ENCODE assay signal across 8 cellular contexts in the genomic region with DNA sequence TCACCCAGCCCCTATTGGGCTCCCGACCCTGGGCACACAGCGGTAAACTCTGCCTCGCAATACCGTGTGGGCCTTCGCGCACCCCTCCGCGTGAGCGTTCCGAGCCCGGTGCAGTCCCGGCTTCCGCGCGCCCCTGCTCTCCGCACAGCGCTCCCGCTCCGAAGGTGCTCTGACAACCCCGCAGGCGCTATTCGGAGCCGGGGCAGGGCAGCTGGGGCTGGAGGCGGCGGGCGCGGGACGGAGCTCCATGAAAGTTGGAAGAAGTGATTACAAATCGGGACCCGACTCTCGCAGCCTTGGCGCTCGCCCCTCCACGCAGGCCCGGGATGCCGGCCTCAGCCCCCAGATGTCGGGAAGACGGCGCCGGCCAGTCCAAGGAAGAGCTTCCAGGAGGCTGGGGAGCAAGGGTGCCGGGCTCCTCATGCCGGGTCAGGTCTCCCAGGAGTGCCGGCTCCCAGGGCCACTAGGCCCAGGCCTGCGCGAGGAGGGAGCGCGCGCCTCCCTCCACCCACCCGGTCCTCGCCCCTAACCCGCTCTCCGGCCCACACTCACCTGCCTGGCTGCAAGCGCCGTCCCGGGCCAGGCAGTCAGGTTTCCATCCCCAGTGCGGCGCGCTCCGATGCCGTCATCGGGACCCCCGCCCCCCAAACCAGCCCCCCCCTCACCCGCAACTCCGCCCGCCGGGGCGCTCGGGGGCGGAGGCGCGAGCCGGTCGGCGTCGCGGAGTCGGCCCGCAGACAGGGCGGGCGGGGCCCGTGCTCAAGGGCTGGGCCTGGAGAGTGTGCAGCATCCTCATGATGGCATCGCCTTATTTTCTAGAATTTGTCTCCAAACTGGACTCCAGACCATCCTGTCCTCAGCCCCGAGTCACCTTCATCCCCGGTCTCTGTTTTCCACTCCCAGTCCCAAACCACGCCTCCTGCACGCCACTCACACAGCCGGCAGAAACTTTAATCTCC. TPM values are rescaled to one million over a fixed set of nuclear protein-coding genes. Genes with fewer than 3 reads are reported as not detected.
DNase-seq lines count a peak whose midpoint lies in the region; ATAC-seq, FAIRE-seq and TF ChIP-seq lines count a peak whose summit lies in the region.

A gene with protein sequence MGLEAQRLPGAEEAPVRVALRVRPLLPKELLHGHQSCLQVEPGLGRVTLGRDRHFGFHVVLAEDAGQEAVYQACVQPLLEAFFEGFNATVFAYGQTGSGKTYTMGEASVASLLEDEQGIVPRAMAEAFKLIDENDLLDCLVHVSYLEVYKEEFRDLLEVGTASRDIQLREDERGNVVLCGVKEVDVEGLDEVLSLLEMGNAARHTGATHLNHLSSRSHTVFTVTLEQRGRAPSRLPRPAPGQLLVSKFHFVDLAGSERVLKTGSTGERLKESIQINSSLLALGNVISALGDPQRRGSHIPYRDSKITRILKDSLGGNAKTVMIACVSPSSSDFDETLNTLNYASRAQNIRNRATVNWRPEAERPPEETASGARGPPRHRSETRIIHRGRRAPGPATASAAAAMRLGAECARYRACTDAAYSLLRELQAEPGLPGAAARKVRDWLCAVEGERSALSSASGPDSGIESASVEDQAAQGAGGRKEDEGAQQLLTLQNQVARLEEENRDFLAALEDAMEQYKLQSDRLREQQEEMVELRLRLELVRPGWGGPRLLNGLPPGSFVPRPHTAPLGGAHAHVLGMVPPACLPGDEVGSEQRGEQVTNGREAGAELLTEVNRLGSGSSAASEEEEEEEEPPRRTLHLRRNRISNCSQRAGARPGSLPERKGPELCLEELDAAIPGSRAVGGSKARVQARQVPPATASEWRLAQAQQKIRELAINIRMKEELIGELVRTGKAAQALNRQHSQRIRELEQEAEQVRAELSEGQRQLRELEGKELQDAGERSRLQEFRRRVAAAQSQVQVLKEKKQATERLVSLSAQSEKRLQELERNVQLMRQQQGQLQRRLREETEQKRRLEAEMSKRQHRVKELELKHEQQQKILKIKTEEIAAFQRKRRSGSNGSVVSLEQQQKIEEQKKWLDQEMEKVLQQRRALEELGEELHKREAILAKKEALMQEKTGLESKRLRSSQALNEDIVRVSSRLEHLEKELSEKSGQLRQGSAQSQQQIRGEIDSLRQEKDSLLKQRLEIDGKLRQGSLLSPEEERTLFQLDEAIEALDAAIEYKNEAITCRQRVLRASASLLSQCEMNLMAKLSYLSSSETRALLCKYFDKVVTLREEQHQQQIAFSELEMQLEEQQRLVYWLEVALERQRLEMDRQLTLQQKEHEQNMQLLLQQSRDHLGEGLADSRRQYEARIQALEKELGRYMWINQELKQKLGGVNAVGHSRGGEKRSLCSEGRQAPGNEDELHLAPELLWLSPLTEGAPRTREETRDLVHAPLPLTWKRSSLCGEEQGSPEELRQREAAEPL (N-terminal part only) (minus strand): TSS at position 621 of the 959 bp plus-strand sequence. CDS start 2,537 bp downstream, outside the sequence.

- peak within 1 kb of the TSS; percentile 95 for H3K4me3 ChIP-seq in IMR-90 (ENCODE audit: insufficient read depth, low read depth, low read length)
- peak within 1 kb of the TSS; percentile 80 for H3K4me3 ChIP-seq in osteoblast (ENCODE audit: insufficient read depth, low read length)

- H3K9me3 ChIP-seq in IMR-90 (ENCODE audit: control insufficient read depth, insufficient read depth, low read length) = no peaks in the 10 kb centered on the region
- H3K9me3 ChIP-seq in osteoblast (ENCODE audit: low read depth, low read length) = no peaks in the 10 kb centered on the region

- dilution Hi-C loops in IMR-90 (cut with HindIII; ENCODE audit: low sequenced_read_pairs, unreplicated experiment) = no loop called here

- H3K36me3 ChIP-seq in IMR-90 (ENCODE audit: control insufficient read depth, insufficient read depth, low read length) = peaks cover 6% of the 10 kb centered on the region
- H3K36me3 ChIP-seq in osteoblast (ENCODE audit: insufficient read depth, low read length) = peaks cover 18% of the 10 kb centered on the region

- peak within 1 kb of the TSS; percentile 48 for H3K14ac ChIP-seq in IMR-90 (replicated peaks; ENCODE audit: low read depth, low read length)

- no peak for TF ChIP-seq RAD21 in IMR-90 (IDR thresholded peaks at IDR 0.05; ENCODE audit: low read length)

- peak within 1 kb of the TSS; percentile 41 for H2BK120ac ChIP-seq in IMR-90 (ENCODE audit: low read depth, low read length)

- H3K56ac ChIP-seq in IMR-90 (ENCODE audit: extremely low read depth, insufficient read depth, low read length) = peak within 1 kb of the TSS; percentile 17

- H2AK5ac ChIP-seq in IMR-90 (ENCODE audit: low read depth, low read length) = peak within 1 kb of the TSS; percentile 51; the same call in 1 of the 2 replicates

- peak within 1 kb of the TSS; percentile 20; the same call in 1 of the 2 replicates for H3K27ac ChIP-seq in IMR-90 (ENCODE audit: insufficient read depth, low read length)
- peak within 1 kb of the TSS; percentile 54 for H3K27ac ChIP-seq in osteoblast (ENCODE audit: low read depth, low read length)

- POLR2A ChIA-PET in IMR-90 (lab: Charles Lee; ENCODE audit: unreplicated experiment) = interaction anchor here (0.6 kb wide), 1 partner anchor 11 kb away, joined by 3 read pairs; no protein-coding TSS in a partner anchor

- H3K4me1 Mint-ChIP-seq in glutamatergic neuron (ENCODE audit: low read depth, unreplicated experiment) = peaks cover 5% of the 10 kb centered on the region

- peak within 1 kb of the TSS; percentile 85 for H4K91ac ChIP-seq in IMR-90 (ENCODE audit: insufficient read depth, low read depth, low read length)

- H3K18ac ChIP-seq in IMR-90 (ENCODE audit: low read depth, low read length) = no peak within 1 kb of the TSS; the same call in 1 of the 2 replicates

- WGBS in IMR-90 (ENCODE audit: extremely low coverage in 2 of 2, insufficient read length in 1 of 2), 2 experiments = 1% methylated on average over 29 of the region's 87 CpGs; no CpG with 5 or more reads in 1 of the 2 experiments

- peak within 1 kb of the TSS; percentile 9 for H2BK5ac ChIP-seq in IMR-90 (ENCODE audit: low read depth, low read length, poor library complexity, severe bottlenecking)

- H4K20me1 ChIP-seq in IMR-90 (ENCODE audit: insufficient read depth, low read length) (peaks cover 16% of the 10 kb centered on the region), osteoblast (ENCODE audit: insufficient read depth, low read length) (peaks cover 19% of the 10 kb centered on the region)

- H3K4me1 ChIP-seq in IMR-90 (ENCODE audit: control insufficient read depth, insufficient read depth, low read length) = peaks cover 5% of the 10 kb centered on the region
- peaks cover 17% of the 10 kb centered on the region for H3K4me1 ChIP-seq in osteoblast (ENCODE audit: insufficient read depth, low read length)

- peak within 1 kb of the TSS; percentile 87 for H3K4me2 ChIP-seq in IMR-90 (ENCODE audit: low read depth, low read length)
- peak within 1 kb of the TSS; percentile 97 for H3K4me2 ChIP-seq in osteoblast (ENCODE audit: insufficient read depth, low read length)

- H2BK15ac ChIP-seq in IMR-90 (ENCODE audit: low read depth, low read length) = peak within 1 kb of the TSS; percentile 20; the same call in 1 of the 3 replicates

- peaks cover 4% of the 10 kb centered on the region for H3K36me3 Mint-ChIP-seq in glutamatergic neuron (ENCODE audit: unreplicated experiment)

- peak within 1 kb of the TSS; percentile 49; the same call in 1 of the 2 replicates for H2BK20ac ChIP-seq in IMR-90 (ENCODE audit: low read depth, low read length)

- H3K23ac ChIP-seq in IMR-90 (ENCODE audit: low read depth, low read length) = peak within 1 kb of the TSS; percentile 70

- peak within 1 kb of the TSS; percentile 94 for H2AK9ac ChIP-seq in IMR-90 (replicated peaks; ENCODE audit: low read depth, low read length, poor library complexity)

- peak within 1 kb of the TSS; percentile 70 for H3K4ac ChIP-seq in IMR-90 (ENCODE audit: low read depth, low read length)

- TF ChIP-seq POLR2A in IMR-90 (IDR thresholded peaks at IDR 0.05; ENCODE audit: low read depth, low read length) = no peak
- no peak for TF ChIP-seq POLR2A in erythroblast (IDR thresholded peaks at IDR 0.05; ENCODE audit: low read length)

- H3K9ac ChIP-seq in IMR-90 (ENCODE audit: low read depth, low read length) = peak within 1 kb of the TSS; percentile 71

- H3K79me2 ChIP-seq in osteoblast (ENCODE audit: insufficient read depth, low read length) = peaks cover 31% of the 10 kb centered on the region

- intact Hi-C loops in IMR-90 (cut with micrococcal nuclease) = no loop called here

- no peak for FAIRE-seq in RCC 7860 (lab: Jason Lieb, UNC)

- H3K4me3 Mint-ChIP-seq in glutamatergic neuron (ENCODE audit: unreplicated experiment) = peak within 1 kb of the TSS; percentile 93

- peak within 1 kb of the TSS; percentile 8 for H3K27ac Mint-ChIP-seq in glutamatergic neuron (ENCODE audit: unreplicated experiment)

- peak within 1 kb of the TSS; percentile 93 for H2AFZ ChIP-seq in IMR-90 (replicated peaks; ENCODE audit: low read length, poor library complexity)
- H2AFZ ChIP-seq in osteoblast (ENCODE audit: low read length) = peak within 1 kb of the TSS; percentile 84

- DNase-seq in ELF-1 (ENCODE audit: low read depth, low spot score) = peak; percentile 63
- DNase-seq in IMR-90 = peak; percentile 47
- peak; percentile 26 for DNase-seq in activated T-cell treated with anti-CD3 and anti-CD28 coated beads, Interleukin-2, amount 50 U/mL, for 1 hour
- peak; percentile 63 for DNase-seq in glutamatergic neuron
- peak; percentile 98 for DNase-seq in osteoblast (ENCODE audit: insufficient read length, low spot score, missing footprints)
- DNase-seq in cortex of kidney (lab: John Stamatoyannopoulos, UW) = no peak
- no peak for DNase-seq in erythroblast (lab: John Stamatoyannopoulos, UW)
- DNase-seq in RCC 7860 (ENCODE audit: low spot score) = no peak

- H3K79me1 ChIP-seq in IMR-90 (ENCODE audit: low read depth in 1 of 2, low read length in 2 of 2) = peaks cover 16 to 35% of the 10 kb centered on the region in 2 experiments

- H4K5ac ChIP-seq in IMR-90 (ENCODE audit: low read depth, low read length) = peak within 1 kb of the TSS; percentile 75

- H3K9me1 ChIP-seq in IMR-90 (ENCODE audit: insufficient read depth, low read length) = peaks cover 10% of the 10 kb centered on the region

- H3K27me3 Mint-ChIP-seq in glutamatergic neuron (ENCODE audit: unreplicated experiment) = peaks cover 9% of the 10 kb centered on the region

- CTCF ChIA-PET in IMR-90 (lab: Yijun Ruan, JAX) = no interaction called here

- no TSS peak for BruUV-seq in IMR-90 (replicated peaks; lab: Mats Ljungman, UMichigan)

- H3K27me3 ChIP-seq in IMR-90 (ENCODE audit: control insufficient read depth, insufficient read depth, low read length) = no peaks in the 10 kb centered on the region
- no peaks in the 10 kb centered on the region for H3K27me3 ChIP-seq in osteoblast (ENCODE audit: insufficient read depth, low read length)

- in situ Hi-C loops in IMR-90 (cut with MboI; ENCODE audit: low sequenced_read_pairs) = no loop called here

- peaks cover 10% of the 10 kb centered on the region for H3K9me3 Mint-ChIP-seq in glutamatergic neuron (ENCODE audit: unreplicated experiment)

- TF ChIP-seq CTCF in IMR-90 (conservative IDR thresholded peaks at IDR 0.05; ENCODE audit: low read depth, low read length) = no peak
- TF ChIP-seq CTCF in glutamatergic neuron (IDR thresholded peaks at IDR 0.05; ENCODE audit: partially characterized antibody, unreplicated experiment) = no peak
- no peak for TF ChIP-seq CTCF in osteoblast (IDR thresholded peaks at IDR 0.05; ENCODE audit: extremely low read depth, low read depth, low read length)

- H4K8ac ChIP-seq in IMR-90 (ENCODE audit: low read depth in 2 of 2, low read length in 2 of 2) = peak within 1 kb of the TSS; percentile 78 to 84

- ATAC-seq in IMR-90 (ENCODE audit: low read depth) = peak; percentile 94

RNA-seq across cellular contexts. Expression of the gene that starts here (rescaled TPM):
- total RNA-seq in IMR-90 (2012; rRNA removed) = 5.0 and 5.3 TPM in 2 replicates
- polyA plus RNA-seq in IMR-90 (2012; rRNA removed) = 9.0 and 11.5 TPM in 2 replicates
- polyA plus RNA-seq in IMR-90 (2012; cell fraction: cytosol; rRNA removed) = 9.8 and 11.1 TPM in 2 replicates
- polyA plus RNA-seq in IMR-90 (2012; cell fraction: nucleus; rRNA removed; ENCODE audit: low replicate concordance) = 23.2 and 40.4 TPM in 2 replicates
- 9.3 TPM for total RNA-seq in glutamatergic neuron (ENCODE audit: unreplicated experiment)
- 10.6 and 12.3 TPM in 2 replicates for total RNA-seq in osteoblast

Comparison
In these comparisons a context has a peak if more than half of its experiments do, and no peak if none do; other contexts are left out.
1. DNase-seq: peak in ELF-1 (single experiment), IMR-90 (single experiment), activated T-cell treated with anti-CD3 and anti-CD28 coated beads, Interleukin-2, amount 50 U/mL, for 1 hour (single experiment), glutamatergic neuron (single experiment) and osteoblast (single experiment); none in cortex of kidney (single experiment), erythroblast (0 of 2) and RCC 7860 (single experiment).